In the genomic region with DNA sequence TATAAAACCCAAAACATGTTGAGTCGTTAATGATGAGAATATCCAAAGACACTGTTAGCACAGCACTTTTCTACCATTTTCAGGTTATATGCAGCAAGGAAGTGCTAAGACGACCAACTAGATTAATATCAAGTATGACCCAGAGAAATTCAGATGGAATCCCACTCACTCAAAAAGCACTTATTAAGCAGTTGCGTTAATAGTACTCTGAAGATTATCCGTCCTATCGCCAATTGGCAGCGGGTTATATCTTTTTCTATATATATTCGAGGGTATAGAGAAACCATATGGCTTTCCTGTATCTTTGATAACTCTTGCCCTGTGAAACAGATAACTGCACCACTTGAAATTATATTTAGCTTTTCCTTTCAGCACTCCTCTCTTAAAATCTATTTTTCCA, we compare ENCODE assay signal across 8 cellular contexts. TPM values are rescaled to one million over a fixed set of nuclear protein-coding genes. Genes with fewer than 3 reads are reported as not detected.
DNase-seq lines count a peak whose midpoint lies in the region; ATAC-seq and TF ChIP-seq lines count a peak whose summit lies in the region.

No MANE protein-coding gene starts in this region.

- H2AFZ ChIP-seq in PC-9: peak overlapping the region; percentile 100
- no peak overlapping the region for H2AFZ ChIP-seq in parathyroid adenoma

- POLR2A ChIA-PET in PC-9 (lab: Charles Lee; ENCODE audit: unreplicated experiment): no interaction called here

- TF ChIP-seq CTCF in PC-9 (conservative IDR thresholded peaks at IDR 0.05): no peak
- no peak for TF ChIP-seq CTCF in epithelial cell of esophagus (IDR thresholded peaks at IDR 0.05; ENCODE audit: insufficient read depth, low read depth, low read length, missing control alignments)
- TF ChIP-seq CTCF in parathyroid adenoma (IDR thresholded peaks at IDR 0.05): no peak

- peaks cover 58% of the 10 kb centered on the region for H3K79me2 ChIP-seq in PC-9 (ENCODE audit: low read depth)
- peaks cover 20% of the 10 kb centered on the region for H3K79me2 ChIP-seq in parathyroid adenoma

- ATAC-seq in HG02763 (IDR thresholded peaks at IDR 0.05; ENCODE audit: unreplicated experiment) (no peak), GM21423 (IDR thresholded peaks at IDR 0.05; ENCODE audit: unreplicated experiment) (no peak), left colon (no peak), GM19324 (IDR thresholded peaks at IDR 0.05; ENCODE audit: low FRiP score, unreplicated experiment) (no peak)

- intact Hi-C loops in PC-9 (cut with micrococcal nuclease; ENCODE audit: unreplicated experiment) (no loop called here), left colon (cut with DNase I, micrococcal nuclease) (no loop called here)

- peak overlapping the region; percentile 73 for H3K9ac ChIP-seq in ES-I3 (ENCODE audit: low read depth, low read length)
- no peak overlapping the region for H3K9ac ChIP-seq in parathyroid adenoma

- no peaks in the 10 kb centered on the region for H3K9me2 ChIP-seq in PC-9 (ENCODE audit: insufficient read depth)

- CTCF ChIA-PET in PC-9 (lab: Charles Lee): interaction anchor here (0.6 kb wide), 1 partner anchor 56 kb away, joined by 3 read pairs; no protein-coding TSS in a partner anchor

- no peak overlapping the region for H3K27ac ChIP-seq in PC-9
- H3K27ac ChIP-seq in parathyroid adenoma: peak overlapping the region; percentile 64

- DNase-seq in PC-9: no peak
- DNase-seq in epithelial cell of esophagus (ENCODE audit: low read depth): no peak
- DNase-seq in left colon: no peak

- peaks cover 10% of the 10 kb centered on the region; the same call in 1 of the 2 replicates for H4K20me1 ChIP-seq in PC-9 (ENCODE audit: insufficient read depth)

- H3F3A ChIP-seq in PC-9 (ENCODE audit: insufficient read depth, low read depth): peaks cover 19% of the 10 kb centered on the region; the same call in 1 of the 2 replicates

- peak overlapping the region; percentile 99 for H3K4me2 ChIP-seq in PC-9
- peak overlapping the region; percentile 89 for H3K4me2 ChIP-seq in parathyroid adenoma (ENCODE audit: low read length)

- H3K4me1 ChIP-seq in ES-I3 (ENCODE audit: insufficient read depth, low read length): peaks cover 4% of the 10 kb centered on the region; the same call in 1 of the 2 replicates
- H3K4me1 ChIP-seq in PC-9 (replicated peaks; ENCODE audit: insufficient read depth): peaks cover 33% of the 10 kb centered on the region
- H3K4me1 ChIP-seq in parathyroid adenoma: peaks cover 2% of the 10 kb centered on the region

- H3K36me3 ChIP-seq in ES-I3 (ENCODE audit: insufficient read depth, low read length) (no peaks in the 10 kb centered on the region), PC-9 (ENCODE audit: low read depth) (no peaks in the 10 kb centered on the region), parathyroid adenoma (ENCODE audit: control insufficient read depth, insufficient read depth, low read length) (no peaks in the 10 kb centered on the region)

- no peaks in the 10 kb centered on the region for H3K9me3 ChIP-seq in ES-I3 (ENCODE audit: control insufficient read depth, insufficient read depth, low read length)
- H3K9me3 ChIP-seq in PC-9 (ENCODE audit: insufficient read depth, low read depth): no peaks in the 10 kb centered on the region
- no peaks in the 10 kb centered on the region for H3K9me3 ChIP-seq in parathyroid adenoma (ENCODE audit: control insufficient read depth, low read length)

- H3K4me3 ChIP-seq in PC-9 (peak overlapping the region; percentile 98), epithelial cell of esophagus (ENCODE audit: low read length) (peak overlapping the region; percentile 84), parathyroid adenoma (ENCODE audit: low read depth, low read length) (peak overlapping the region; percentile 85)

- BruUV-seq in PC-9 (replicated peaks; lab: Mats Ljungman, UMichigan): TSS peak; percentile 11

- H3K27me3 ChIP-seq in PC-9 (ENCODE audit: insufficient read depth, low read depth): no peaks in the 10 kb centered on the region
- H3K27me3 ChIP-seq in parathyroid adenoma (ENCODE audit: control insufficient read depth, insufficient read depth, low read length): no peaks in the 10 kb centered on the region

RNA-seq across cellular contexts. Expression of a gene that starts 1.1 kb away (rescaled TPM):
- 12.9 and 14.1 TPM in 2 replicates for total RNA-seq in PC-9 (2021)
- 10 to 100 TPM; 13.5 to 15.5 TPM for total RNA-seq in left colon

RNA-seq across cellular contexts. Expression of a gene that starts 8.3 kb away (rescaled TPM):
- 12.5 and 14.1 TPM in 2 replicates for total RNA-seq in PC-9 (2021)
- 1 to 10 TPM; 2.0 to 3.7 TPM for total RNA-seq in left colon
